Comparison of ENCODE assay signal across 1 cellular context in the genomic region with DNA sequence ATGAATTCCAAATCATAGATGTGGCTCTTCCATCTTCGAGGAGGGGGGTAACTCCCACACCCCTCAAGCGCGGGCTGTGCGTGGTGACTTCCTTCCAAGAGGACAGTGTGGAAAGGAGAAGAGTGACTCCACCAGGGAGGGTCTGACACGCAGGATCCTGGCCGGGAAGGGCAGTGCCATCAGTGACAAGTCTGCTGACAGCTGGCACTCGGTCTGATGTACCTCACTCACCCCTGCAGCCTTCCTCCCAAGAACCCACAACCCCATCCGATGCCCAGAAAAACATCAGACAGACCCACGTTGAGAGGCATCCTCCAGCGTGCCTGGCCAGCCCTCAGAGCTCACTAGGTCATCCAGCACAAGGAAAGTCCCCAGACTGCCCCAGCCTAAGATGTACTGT.
TF ChIP-seq lines count a peak whose summit lies in the region.

No MANE protein-coding gene starts in this region.

TF ChIP-seq in IMR-90, 13 proteins besides CTCF, POLR2A, EP300 and RAD21 (continued from another document):
- no peak for TF ChIP-seq FOS (IDR thresholded peaks at IDR 0.05; ENCODE audit: low read depth, low read length)
- no peak for TF ChIP-seq NFE2L2 (IDR thresholded peaks at IDR 0.05; ENCODE audit: low read depth, low read length)
- TF ChIP-seq MXI1 (IDR thresholded peaks at IDR 0.05; ENCODE audit: borderline replicate concordance, low read depth, low read length) = no peak
- TF ChIP-seq BHLHE40 (IDR thresholded peaks at IDR 0.05; ENCODE audit: low read depth, low read length) = no peak
